Comparison of ENCODE assay signal across 8 cellular contexts in genomic region chr2:231463698-231464575, GRCh38. TPM values are rescaled to one million over a fixed set of nuclear protein-coding genes. Genes with fewer than 3 reads are reported as not detected.
A peak's percentile ranks its signal among the peaks of the same experiment; 100 is the strongest.
DNase-seq lines count a peak whose midpoint lies in the region; ATAC-seq and TF ChIP-seq lines count a peak whose summit lies in the region.

NCL (minus strand) TSS chr2:231464484; CDS start chr2:231464353, 131 bp downstream.

- peak within 1 kb of the TSS; percentile 96 for H4K5ac ChIP-seq in IMR-90 (ENCODE audit: low read depth, low read length)

- H3K27me3 Mint-ChIP-seq in activated T-cell treated with anti-CD3 and anti-CD28 coated beads, Interleukin-2, amount 50 U/mL, for 24 hours: no peaks in the 10 kb centered on the region
- no peaks in the 10 kb centered on the region for H3K27me3 Mint-ChIP-seq in natural killer cell treated with Interleukin-12 subunit alpha and Interleukin-12 subunit beta and Interleukin-15 and Interleukin-18, amount 100 ng/mL, for 72 hours

- peak within 1 kb of the TSS; percentile 99 for H4K91ac ChIP-seq in IMR-90 (ENCODE audit: insufficient read depth, low read depth, low read length)

- peaks cover 52% of the 10 kb centered on the region for H3F3A ChIP-seq in PC-9 (ENCODE audit: insufficient read depth, low read depth)

- peak within 1 kb of the TSS; percentile 100 for H3K4ac ChIP-seq in IMR-90 (ENCODE audit: low read depth, low read length)

- 1% methylated on average over 59 of the region's 102 CpGs; no CpG with 5 or more reads in 1 of the 2 experiments for WGBS in IMR-90 (ENCODE audit: extremely low coverage in 2 of 2, insufficient read length in 1 of 2), 2 experiments
- 0% methylated on average over 6 to 8 of the region's 102 CpGs for WGBS in esophagus squamous epithelium, 2 donors

- in situ Hi-C loops in IMR-90 (cut with MboI; ENCODE audit: low sequenced_read_pairs): no loop called here

- peak; percentile 90 for ATAC-seq in GM21528 (IDR thresholded peaks at IDR 0.05; ENCODE audit: low FRiP score, unreplicated experiment)
- ATAC-seq in IMR-90 (ENCODE audit: low read depth): peak; percentile 66
- peak; percentile 79 to 95 for ATAC-seq in natural killer cell treated with Interleukin-12 subunit alpha and Interleukin-12 subunit beta and Interleukin-15 and Interleukin-18, amount 100 ng/mL, for 72 hours
- peak; percentile 96 for ATAC-seq in stimulated activated naive CD8-positive, alpha-beta T cell treated with anti-CD3 and anti-CD28 coated beads, Interleukin-15, Interleukin-2, amounts not matched to agents 100 U/mL and 50 U/mL, for 24 hours

- peaks cover 63% of the 10 kb centered on the region for H3K36me3 Mint-ChIP-seq in activated T-cell treated with anti-CD3 and anti-CD28 coated beads, Interleukin-2, amount 50 U/mL, for 24 hours (ENCODE audit: low read depth)
- peaks cover 42% of the 10 kb centered on the region for H3K36me3 Mint-ChIP-seq in natural killer cell treated with Interleukin-12 subunit alpha and Interleukin-12 subunit beta and Interleukin-15 and Interleukin-18, amount 100 ng/mL, for 72 hours

- peak within 1 kb of the TSS; percentile 32; the same call in 1 of the 2 replicates for H2BK120ac ChIP-seq in IMR-90 (ENCODE audit: low read depth, low read length)

- H3K14ac ChIP-seq in IMR-90 (replicated peaks; ENCODE audit: low read depth, low read length): peak within 1 kb of the TSS; percentile 100

- DNase-seq in DMS153 (lab: John Stamatoyannopoulos, UW) (peak; percentile 97), IMR-90 (peak; percentile 98), PC-9 (peak; percentile 79 to 87), esophagus squamous epithelium (lab: John Stamatoyannopoulos, UW) (peak; percentile 79)
- peak; percentile 91 for DNase-seq in activated T-cell treated with anti-CD3 and anti-CD28 coated beads, Interleukin-2, amount 50 U/mL, for 24 hours
- peak; percentile 85 for DNase-seq in natural killer cell treated with Interleukin-12 subunit alpha and Interleukin-12 subunit beta and Interleukin-15 and Interleukin-18, amount 100 ng/mL, for 72 hours (ENCODE audit: low spot score)
- peak; percentile 82 for DNase-seq in stimulated activated naive CD8-positive, alpha-beta T cell treated with anti-CD3 and anti-CD28 coated beads, Interleukin-15, Interleukin-2, amounts not matched to agents 100 U/mL and 50 U/mL, for 24 hours

- H3K27ac ChIP-seq in IMR-90 (ENCODE audit: insufficient read depth, low read length) (peak within 1 kb of the TSS; percentile 99), PC-9 (peak within 1 kb of the TSS; percentile 99), esophagus squamous epithelium (peak within 1 kb of the TSS; percentile 91 to 99 (median 98))

- peaks cover 9% of the 10 kb centered on the region; the same call in 1 of the 2 replicates for H3K9me1 ChIP-seq in IMR-90 (ENCODE audit: insufficient read depth, low read length)

- peak within 1 kb of the TSS; percentile 99 for H3K23ac ChIP-seq in IMR-90 (ENCODE audit: low read depth, low read length)

- no peak for TF ChIP-seq RAD21 in IMR-90 (IDR thresholded peaks at IDR 0.05; ENCODE audit: low read length)

- H2BK5ac ChIP-seq in IMR-90 (ENCODE audit: low read depth, low read length, poor library complexity, severe bottlenecking): peak within 1 kb of the TSS; percentile 98

- H3K9me2 ChIP-seq in PC-9 (ENCODE audit: insufficient read depth): no peaks in the 10 kb centered on the region

- H2BK15ac ChIP-seq in IMR-90 (ENCODE audit: low read depth, low read length): no peak within 1 kb of the TSS

- POLR2A ChIA-PET in IMR-90 (lab: Charles Lee; ENCODE audit: unreplicated experiment): interaction anchor here (0.6 to 1.3 kb wide), 6 partner anchors 10 to 156 kb away, joined by 3 to 18 read pairs (median 6); no protein-coding TSS in a partner anchor
- POLR2A ChIA-PET in PC-9 (lab: Charles Lee; ENCODE audit: unreplicated experiment): interaction anchor here (0.5 to 1.0 kb wide), 16 partner anchors 15 to 1322 kb away, joined by 3 to 15 read pairs (median 4); no protein-coding TSS in a partner anchor

- H2AFZ ChIP-seq in IMR-90 (replicated peaks; ENCODE audit: low read length, poor library complexity) (peak within 1 kb of the TSS; percentile 99), PC-9 (peak within 1 kb of the TSS; percentile 96)

- H2BK20ac ChIP-seq in IMR-90 (ENCODE audit: low read depth, low read length): no peak within 1 kb of the TSS

- dilution Hi-C loops in IMR-90 (cut with HindIII; ENCODE audit: low sequenced_read_pairs, unreplicated experiment): no loop called here

- TF ChIP-seq CTCF in IMR-90 (conservative IDR thresholded peaks at IDR 0.05; ENCODE audit: low read depth, low read length) (no peak), PC-9 (conservative IDR thresholded peaks at IDR 0.05) (no peak), esophagus squamous epithelium (IDR thresholded peaks at IDR 0.05) (no peak)

- H2AK5ac ChIP-seq in IMR-90 (ENCODE audit: low read depth, low read length): peak within 1 kb of the TSS; percentile 93

- no peaks in the 10 kb centered on the region for H3K9me3 ChIP-seq in IMR-90 (ENCODE audit: control insufficient read depth, insufficient read depth, low read length)
- H3K9me3 ChIP-seq in PC-9 (ENCODE audit: insufficient read depth, low read depth): no peaks in the 10 kb centered on the region
- no peaks in the 10 kb centered on the region for H3K9me3 ChIP-seq in esophagus squamous epithelium

- peak within 1 kb of the TSS; percentile 91 for H3K4me2 ChIP-seq in IMR-90 (ENCODE audit: low read depth, low read length)
- peak within 1 kb of the TSS; percentile 99 for H3K4me2 ChIP-seq in PC-9

- peaks cover 28 to 48% of the 10 kb centered on the region in 2 experiments; a peak in 3 of 4 replicates for H3K79me1 ChIP-seq in IMR-90 (ENCODE audit: low read depth in 1 of 2, low read length in 2 of 2)

- BruUV-seq in IMR-90 (replicated peaks; lab: Mats Ljungman, UMichigan) (no TSS peak), PC-9 (replicated peaks; lab: Mats Ljungman, UMichigan) (TSS peak; percentile 32)

- H3K4me3 Mint-ChIP-seq in activated T-cell treated with anti-CD3 and anti-CD28 coated beads, Interleukin-2, amount 50 U/mL, for 24 hours: peak within 1 kb of the TSS; percentile 95
- peak within 1 kb of the TSS; percentile 97 for H3K4me3 Mint-ChIP-seq in natural killer cell treated with Interleukin-12 subunit alpha and Interleukin-12 subunit beta and Interleukin-15 and Interleukin-18, amount 100 ng/mL, for 72 hours

- peak within 1 kb of the TSS; percentile 99 for H3K27ac Mint-ChIP-seq in activated T-cell treated with anti-CD3 and anti-CD28 coated beads, Interleukin-2, amount 50 U/mL, for 24 hours
- H3K27ac Mint-ChIP-seq in natural killer cell treated with Interleukin-12 subunit alpha and Interleukin-12 subunit beta and Interleukin-15 and Interleukin-18, amount 100 ng/mL, for 72 hours: peak within 1 kb of the TSS; percentile 91 to 95

- H3K4me1 Mint-ChIP-seq in activated T-cell treated with anti-CD3 and anti-CD28 coated beads, Interleukin-2, amount 50 U/mL, for 24 hours (ENCODE audit: low read depth): peaks cover 39% of the 10 kb centered on the region
- peaks cover 34 to 38% of the 10 kb centered on the region in 2 donors for H3K4me1 Mint-ChIP-seq in natural killer cell treated with Interleukin-12 subunit alpha and Interleukin-12 subunit beta and Interleukin-15 and Interleukin-18, amount 100 ng/mL, for 72 hours (ENCODE audit: low read depth in 2 of 2)

- TF ChIP-seq POLR2A in IMR-90 (IDR thresholded peaks at IDR 0.05; ENCODE audit: low read depth, low read length) (peak; percentile 99), esophagus squamous epithelium (IDR thresholded peaks at IDR 0.05) (peak in 3 of 4 donors; percentile 62 to 99 (median 97))

- peak within 1 kb of the TSS; percentile 92 for H3K4me3 ChIP-seq in IMR-90 (ENCODE audit: insufficient read depth, low read depth, low read length)
- peak within 1 kb of the TSS; percentile 99 for H3K4me3 ChIP-seq in PC-9
- peak within 1 kb of the TSS; percentile 70 to 96 (median 83) for H3K4me3 ChIP-seq in esophagus squamous epithelium

- H3K79me2 ChIP-seq in PC-9 (ENCODE audit: low read depth): peaks cover 62% of the 10 kb centered on the region

- intact Hi-C loops in IMR-90 (cut with micrococcal nuclease) (loop anchor here (1.0 kb wide), 1 partner anchor 94 kb away; no protein-coding TSS in a partner anchor), PC-9 (cut with micrococcal nuclease; ENCODE audit: unreplicated experiment) (loop anchor here (10.0 kb wide), 1 partner anchor 251 kb away; no protein-coding TSS in a partner anchor), esophagus squamous epithelium (cut with DNase I) (no loop called here)

- peak within 1 kb of the TSS; percentile 93 for H3K18ac ChIP-seq in IMR-90 (ENCODE audit: low read depth, low read length)

- no peaks in the 10 kb centered on the region for H3K27me3 ChIP-seq in IMR-90 (ENCODE audit: control insufficient read depth, insufficient read depth, low read length)
- H3K27me3 ChIP-seq in PC-9 (ENCODE audit: insufficient read depth, low read depth): no peaks in the 10 kb centered on the region
- no peaks in the 10 kb centered on the region for H3K27me3 ChIP-seq in esophagus squamous epithelium

- peaks cover 2% of the 10 kb centered on the region; the same call in 1 of the 2 replicates for H3K4me1 ChIP-seq in IMR-90 (ENCODE audit: control insufficient read depth, insufficient read depth, low read length)
- H3K4me1 ChIP-seq in PC-9 (replicated peaks; ENCODE audit: insufficient read depth): peaks cover 24% of the 10 kb centered on the region
- peaks cover 5 to 56% (median 26%) of the 10 kb centered on the region in 3 donors for H3K4me1 ChIP-seq in esophagus squamous epithelium

- H3K56ac ChIP-seq in IMR-90 (ENCODE audit: extremely low read depth, insufficient read depth, low read length): peak within 1 kb of the TSS; percentile 95

- peak within 1 kb of the TSS; percentile 98 for H3K9ac ChIP-seq in IMR-90 (ENCODE audit: low read depth, low read length)

- H4K20me1 ChIP-seq in IMR-90 (ENCODE audit: insufficient read depth, low read length) (peaks cover 46% of the 10 kb centered on the region), PC-9 (ENCODE audit: insufficient read depth) (peaks cover 46% of the 10 kb centered on the region)

- H3K9me3 Mint-ChIP-seq in activated T-cell treated with anti-CD3 and anti-CD28 coated beads, Interleukin-2, amount 50 U/mL, for 24 hours: no peaks in the 10 kb centered on the region
- no peaks in the 10 kb centered on the region for H3K9me3 Mint-ChIP-seq in natural killer cell treated with Interleukin-12 subunit alpha and Interleukin-12 subunit beta and Interleukin-15 and Interleukin-18, amount 100 ng/mL, for 72 hours

- peaks cover 28% of the 10 kb centered on the region for H3K36me3 ChIP-seq in IMR-90 (ENCODE audit: control insufficient read depth, insufficient read depth, low read length)
- H3K36me3 ChIP-seq in PC-9 (ENCODE audit: low read depth): peaks cover 45% of the 10 kb centered on the region
- peaks cover 27 to 42% (median 35%) of the 10 kb centered on the region in 3 donors for H3K36me3 ChIP-seq in esophagus squamous epithelium

- peak within 1 kb of the TSS; percentile 95 to 99 for H4K8ac ChIP-seq in IMR-90 (ENCODE audit: low read depth in 2 of 2, low read length in 2 of 2)

- CTCF ChIA-PET in IMR-90 (lab: Yijun Ruan, JAX) (interaction anchor here (0.6 to 0.9 kb wide), 3 partner anchors 19 to 390 kb away, joined by 3 read pairs; no protein-coding TSS in a partner anchor), PC-9 (lab: Charles Lee) (interaction anchor here (0.6 kb wide), 3 partner anchors 18 to 585 kb away, joined by 3 to 5 read pairs (median 3); no protein-coding TSS in a partner anchor)

- H2AK9ac ChIP-seq in IMR-90 (replicated peaks; ENCODE audit: low read depth, low read length, poor library complexity): peak within 1 kb of the TSS; percentile 99

RNA-seq across cellular contexts. Expression of gene NCL, which starts in this region (rescaled TPM):
- 289 and 506 TPM in 2 replicates for total RNA-seq in IMR-90 (2012; rRNA removed)
- polyA plus RNA-seq in IMR-90 (2012; rRNA removed): 215 and 267 TPM in 2 replicates
- polyA plus RNA-seq in IMR-90 (2012; cell fraction: cytosol; rRNA removed): 29.1 and 31.1 TPM in 2 replicates
- 20.1 and 129 TPM in 2 replicates for polyA plus RNA-seq in IMR-90 (2012; cell fraction: nucleus; rRNA removed; ENCODE audit: low replicate concordance)
- 450 and 557 TPM in 2 replicates for total RNA-seq in PC-9 (2021)
- total RNA-seq in esophagus squamous epithelium: 100 to 1,000 TPM; 104 to 220 (median 175) TPM
- 1,000 to 10,000 TPM in 1 of 2 donors, 100 to 1,000 TPM in 1; 802 to 1,405 TPM for total RNA-seq in natural killer cell treated with Interleukin-12 subunit alpha and Interleukin-12 subunit beta and Interleukin-15 and Interleukin-18, amount 100 ng/mL, for 72 hours

Comparison
In these comparisons a context has a peak if more than half of its experiments do, and no peak if none do; other contexts are left out.
1. Peak in every context shown above with its lines: DNase-seq, ATAC-seq, H3K4me3 ChIP-seq and H3K27ac ChIP-seq.